21 cellular contexts compared by ENCODE assay signal in the genomic region with DNA sequence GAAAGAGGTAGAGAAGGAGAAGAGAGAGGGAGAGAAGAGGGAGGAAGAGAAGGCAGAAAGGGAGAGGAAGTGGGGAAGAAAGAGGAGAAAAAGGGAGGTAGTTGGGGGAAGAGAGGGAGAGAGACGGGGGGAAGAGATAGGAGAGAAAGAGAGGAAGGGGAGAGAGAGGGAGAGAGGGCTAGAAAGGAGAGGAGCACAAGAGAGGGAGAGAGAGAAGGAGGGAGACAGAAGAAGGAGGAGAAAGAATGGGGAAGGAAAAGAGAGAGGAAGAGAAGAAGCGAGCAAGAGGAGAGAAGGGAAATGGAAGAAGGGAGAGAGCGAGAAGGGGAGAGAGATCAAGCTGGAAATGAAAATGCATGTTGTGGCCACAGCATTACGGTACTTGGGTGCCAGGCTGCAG.
DNase-seq lines count a peak whose midpoint lies in the region; ATAC-seq, FAIRE-seq and TF ChIP-seq lines count a peak whose summit lies in the region.
"Had no signal": no experiment of that assay in that cellular context is flagged by ENCODE, and none has a peak within 500 bp of the region (broad histone marks: within the 10 kb centered on the region; RNA-seq: fewer than 3 reads in every experiment).

No MANE protein-coding gene starts in this region.

- WGBS in mammary epithelial cell (ENCODE audit: low coverage, missing lambda C conversion rate), result 83% methylated on average over 4 of the region's 4 CpGs
- 76% methylated on average over 2 of the region's 4 CpGs for WGBS in K562 (ENCODE audit: insufficient coverage, low coverage, missing lambda C conversion rate)
- WGBS in esophagus muscularis mucosa, result 84% methylated on average over 4 of the region's 4 CpGs

- H3K27me3 Mint-ChIP-seq in MCF 10A (ENCODE audit: insufficient read depth, unreplicated experiment), result peaks cover 11% of the 10 kb centered on the region
- H3K27me3 Mint-ChIP-seq: B cell had no signal

- H3K9me1 ChIP-seq in K562 (ENCODE audit: control insufficient read depth, insufficient read depth, low read length), result no peaks in the 10 kb centered on the region

- dilution Hi-C loops in mammary epithelial cell (cut with HindIII; ENCODE audit: low sequenced_read_pairs), result no loop called here

- H3K9me3 Mint-ChIP-seq in MCF 10A (ENCODE audit: unreplicated experiment), result peaks cover 11% of the 10 kb centered on the region

- H3K36me3 ChIP-seq in mammary epithelial cell (ENCODE audit: insufficient read depth, low read length) (no peaks in the 10 kb centered on the region), K562 (ENCODE audit: control insufficient read depth, insufficient read depth, low read length) (no peaks in the 10 kb centered on the region), esophagus muscularis mucosa (no peaks in the 10 kb centered on the region)

- peaks cover 14% of the 10 kb centered on the region for H3K4me1 ChIP-seq in mammary epithelial cell (ENCODE audit: insufficient read depth, low read length)
- H3K4me1 ChIP-seq in K562 (replicated peaks in 1 of 2; ENCODE audit: control insufficient read depth in 2 of 2, insufficient read depth in 2 of 2, low read length in 2 of 2), result peaks cover 0 to 13% of the 10 kb centered on the region in 2 experiments; a peak in 4 of 5 replicates
- no peaks in the 10 kb centered on the region for H3K4me1 ChIP-seq in esophagus muscularis mucosa
- H3K4me1 ChIP-seq: A549 had no signal

- CTCF ChIA-PET in MCF 10A (lab: Yijun Ruan, JAX) (interaction anchor here (0.7 to 0.9 kb wide), 2 partner anchors 483 to 957 kb away, joined by 3 to 4 read pairs; no protein-coding TSS in a partner anchor), mammary epithelial cell (lab: Charles Lee; ENCODE audit: low non-redundant PET) (no interaction called here), K562 (lab: Yijun Ruan, JAX; ENCODE audit: low intra/inter-chr PET ratio) (interaction anchor here (0.6 kb wide), 1 partner anchor 149 kb away, joined by 3 read pairs; no protein-coding TSS in a partner anchor)

- H3K4me3 ChIP-seq in mammary epithelial cell (replicated peaks in 1 of 3; ENCODE audit: insufficient read depth in 1 of 3, low read depth in 2 of 3, low read length in 3 of 3) (no peak overlapping the region), K562 (no peak overlapping the region), esophagus muscularis mucosa (no peak overlapping the region)
- H3K4me3 ChIP-seq: A549 had no signal

- H3K79me2 ChIP-seq in mammary epithelial cell (ENCODE audit: insufficient read depth, low read length) (no peaks in the 10 kb centered on the region), K562 (ENCODE audit: control insufficient read depth, insufficient read depth, low read length) (0 out of 3 replicates have a peak, but pooled peaks cover 5% of the 10 kb centered on the region)

- DNase-seq in MCF 10A (ENCODE audit: unreplicated experiment), result no peak
- DNase-seq in mammary epithelial cell, result no peak
- no peak for DNase-seq in K562 (ENCODE audit: extremely low read depth in 1 of 4, low spot score in 3 of 4)
- peak; percentile 21 for DNase-seq in esophagus muscularis mucosa (ENCODE audit: extremely low spot score)
- DNase-seq in D721Med (ENCODE audit: insufficient read length, low spot score), result no peak
- DNase-seq: AML-193; C1 segment of cervical spinal cord; CD4-positive, alpha-beta memory T cell; CD4-positive, CD25-positive, alpha-beta regulatory T cell; CD8-positive, alpha-beta memory T cell; COR-L47; DMS79 treated with DMSO at 0.1 percent for 48 hours; GF-D8 had no signal

- TF ChIP-seq CTCF in MCF 10A (IDR thresholded peaks at IDR 0.05; ENCODE audit: unreplicated experiment) (no peak), mammary epithelial cell (conservative IDR thresholded peaks at IDR 0.05 in 1 of 2, IDR thresholded peaks at IDR 0.05 in 1 of 2; ENCODE audit: extremely low read depth in 1 of 2, insufficient read depth in 1 of 2, low read depth in 1 of 2, low read length in 2 of 2) (no peak), K562 (IDR thresholded peaks at IDR 0.05 in 2 of 3, conservative IDR thresholded peaks at IDR 0.05 in 1 of 3; ENCODE audit: insufficient read depth in 2 of 3, low read depth in 1 of 3, low read length in 3 of 3) (no peak), esophagus muscularis mucosa (IDR thresholded peaks at IDR 0.05) (no peak), D721Med (IDR thresholded peaks at IDR 0.05; ENCODE audit: insufficient read depth, missing control alignments) (no peak)

- H3K4me3 Mint-ChIP-seq in MCF 10A (ENCODE audit: unreplicated experiment), result no peak overlapping the region
- H3K4me3 Mint-ChIP-seq: B cell; CD14-positive monocyte; CD4-positive, alpha-beta memory T cell; CD4-positive, CD25-positive, alpha-beta regulatory T cell; CD8-positive, alpha-beta memory T cell had no signal

- H3K9me3 ChIP-seq in mammary epithelial cell (replicated peaks; ENCODE audit: insufficient read depth, low read length), result no peaks in the 10 kb centered on the region
- H3K9me3 ChIP-seq in K562 (replicated peaks; ENCODE audit: control insufficient read depth, insufficient read depth, low read depth, low read length), result no peaks in the 10 kb centered on the region
- no peaks in the 10 kb centered on the region for H3K9me3 ChIP-seq in esophagus muscularis mucosa
- H3K9me3 ChIP-seq: A549 had no signal

- H4K20me1 ChIP-seq in mammary epithelial cell (ENCODE audit: insufficient read depth, low read length) (no peaks in the 10 kb centered on the region), K562 (replicated peaks; ENCODE audit: control insufficient read depth, insufficient read depth, low read length) (no peaks in the 10 kb centered on the region)

- no peak for TF ChIP-seq EP300 in K562 (IDR thresholded peaks at IDR 0.05; ENCODE audit: low read length)
- no peak for TF ChIP-seq EP300 in esophagus muscularis mucosa (IDR thresholded peaks at IDR 0.05)

- H3K4me2 ChIP-seq in mammary epithelial cell (ENCODE audit: insufficient read depth, low read depth, low read length) (no peak overlapping the region), K562 (ENCODE audit: insufficient read depth, low read length) (peak overlapping the region; percentile 37; the same call in 1 of the 2 replicates)
- H3K4me2 ChIP-seq: A549 had no signal

- no peak for TF ChIP-seq RAD21 in K562 (CRISPR knock-in tag; conservative IDR thresholded peaks at IDR 0.05 in 1 of 2, IDR thresholded peaks at IDR 0.05 in 1 of 2)

- no peaks in the 10 kb centered on the region for H3K36me3 Mint-ChIP-seq in MCF 10A (ENCODE audit: insufficient read depth, unreplicated experiment)
- H3K36me3 Mint-ChIP-seq: CD14-positive monocyte; CD4-positive, alpha-beta memory T cell; CD4-positive, CD25-positive, alpha-beta regulatory T cell; CD8-positive, alpha-beta memory T cell had no signal

- FAIRE-seq in K562 (lab: Jason Lieb, UNC), result no peak
- FAIRE-seq in D721Med (lab: Jason Lieb, UNC), result no peak
- FAIRE-seq: A549, G401.6, GM12891, GM19239 had no signal

- BruUV-seq in MCF 10A (replicated peaks; lab: Mats Ljungman, UMichigan) (no TSS peak), mammary epithelial cell (replicated peaks; lab: Mats Ljungman, UMichigan) (no TSS peak), K562 (replicated peaks; lab: Mats Ljungman, UMichigan) (no TSS peak)

- POLR2A ChIA-PET in MCF 10A (lab: Yijun Ruan, JAX) (no interaction called here), K562 (lab: Yijun Ruan, JAX) (no interaction called here)

- no peak overlapping the region for H3K9ac ChIP-seq in mammary epithelial cell (ENCODE audit: insufficient read depth, low read length)
- H3K9ac ChIP-seq in K562 (ENCODE audit: insufficient read depth in 1 of 2, low read depth in 2 of 2, low read length in 2 of 2), result peak overlapping the region; percentile 19 to 81; a peak in 2 of 4 replicates

- ATAC-seq in K562 (peak; percentile 9; the same call in 1 of the 3 replicates), GM21526 (IDR thresholded peaks at IDR 0.05; ENCODE audit: low FRiP score, unreplicated experiment) (no peak)
- ATAC-seq: A549 had no signal

- in situ Hi-C loops in mammary epithelial cell (cut with MboI; ENCODE audit: low sequenced_read_pairs in 2 of 2), result no loop called here
- in situ Hi-C loops in K562 (cut with MboI), result no loop called here

- peak overlapping the region; percentile 84 for H3K27ac Mint-ChIP-seq in MCF 10A (ENCODE audit: low read depth, unreplicated experiment)
- H3K27ac Mint-ChIP-seq: B cell; CD14-positive monocyte; CD4-positive, alpha-beta memory T cell had no signal

- intact Hi-C loops in MCF 10A (cut with micrococcal nuclease) (no loop called here), mammary epithelial cell (cut with micrococcal nuclease) (no loop called here), K562 (cut with micrococcal nuclease) (no loop called here), esophagus muscularis mucosa (cut with DNase I) (no loop called here)

- no peak overlapping the region for H3K27ac ChIP-seq in mammary epithelial cell (ENCODE audit: insufficient read depth, low read depth, low read length)
- H3K27ac ChIP-seq in K562 (ENCODE audit: extremely low read depth, low read depth, low read length), result no peak overlapping the region
- no peak overlapping the region for H3K27ac ChIP-seq in esophagus muscularis mucosa (replicated peaks in 1 of 4)
- H3K27ac ChIP-seq: 22Rv1, A549 had no signal

- TF ChIP-seq POLR2A in K562 (conservative IDR thresholded peaks at IDR 0.05), result no peak
- no peak for TF ChIP-seq POLR2A in esophagus muscularis mucosa (IDR thresholded peaks at IDR 0.05; ENCODE audit: low read depth)

- H3K27me3 ChIP-seq in mammary epithelial cell (ENCODE audit: insufficient read depth, low read length) (no peaks in the 10 kb centered on the region), K562 (ENCODE audit: control insufficient read depth in 2 of 2, insufficient read depth in 2 of 2, low read length in 2 of 2) (no peaks in the 10 kb centered on the region), esophagus muscularis mucosa (peaks cover 0 to 29% (median 0%) of the 10 kb centered on the region in 4 donors)

- peaks cover 16% of the 10 kb centered on the region for H3K4me1 Mint-ChIP-seq in MCF 10A (ENCODE audit: insufficient read depth, unreplicated experiment)
- H3K4me1 Mint-ChIP-seq: B cell; CD14-positive monocyte; CD4-positive, CD25-positive, alpha-beta regulatory T cell had no signal

- H2AFZ ChIP-seq in mammary epithelial cell (ENCODE audit: low read depth, low read length) (no peak overlapping the region), K562 (ENCODE audit: low read depth, low read length) (peak overlapping the region; percentile 54)

TF ChIP-seq in K562, 482 proteins besides CTCF, POLR2A, EP300 and RAD21 (continues in another document):
- TF ChIP-seq, protein P1, sequence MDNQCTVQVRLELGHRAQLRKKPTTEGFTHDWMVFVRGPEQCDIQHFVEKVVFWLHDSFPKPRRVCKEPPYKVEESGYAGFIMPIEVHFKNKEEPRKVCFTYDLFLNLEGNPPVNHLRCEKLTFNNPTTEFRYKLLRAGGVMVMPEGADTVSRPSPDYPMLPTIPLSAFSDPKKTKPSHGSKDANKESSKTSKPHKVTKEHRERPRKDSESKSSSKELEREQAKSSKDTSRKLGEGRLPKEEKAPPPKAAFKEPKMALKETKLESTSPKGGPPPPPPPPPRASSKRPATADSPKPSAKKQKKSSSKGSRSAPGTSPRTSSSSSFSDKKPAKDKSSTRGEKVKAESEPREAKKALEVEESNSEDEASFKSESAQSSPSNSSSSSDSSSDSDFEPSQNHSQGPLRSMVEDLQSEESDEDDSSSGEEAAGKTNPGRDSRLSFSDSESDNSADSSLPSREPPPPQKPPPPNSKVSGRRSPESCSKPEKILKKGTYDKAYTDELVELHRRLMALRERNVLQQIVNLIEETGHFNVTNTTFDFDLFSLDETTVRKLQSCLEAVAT (IDR thresholded peaks at IDR 0.05), result 0 out of 4 replicates have a peak, but pooled peaks of 1 of the 2 experiments have one; percentile 21
